8 cellular contexts compared by ENCODE assay signal in genomic region chr3:90091557-90091956, GRCh38.
A peak's percentile ranks its signal among the peaks of the same experiment; 100 is the strongest.
DNase-seq lines count a peak whose midpoint lies in the region; ATAC-seq and TF ChIP-seq lines count a peak whose summit lies in the region.

No MANE protein-coding gene starts in this region.

- no peaks in the 10 kb centered on the region for H3K36me3 Mint-ChIP-seq in brain

- peak overlapping the region in 1 of 5 experiments; percentile 10 for H3K4me3 Mint-ChIP-seq in brain

- ATAC-seq in lower lobe of right lung, result peak; percentile 60 to 64

- CTCF ChIA-PET in HEK293T (lab: Yijun Ruan, JAX), result interaction anchor here (0.6 to 1.8 kb wide), 10 partner anchors 16 to 1885 kb away, joined by 3 to 6 read pairs (median 3); no protein-coding TSS in a partner anchor

- H3K4me1 Mint-ChIP-seq in brain, result peaks cover 26% of the 10 kb centered on the region

- H3K27ac ChIP-seq in lower lobe of right lung, result no peak overlapping the region

- TF ChIP-seq CTCF in brain (conservative IDR thresholded peaks at IDR 0.05) (peak; percentile 71 to 87), lower lobe of right lung (IDR thresholded peaks at IDR 0.05) (peak; percentile 42)

- peaks cover 0 to 3% (median 0%) of the 10 kb centered on the region in 5 experiments for H3K9me3 Mint-ChIP-seq in brain

- no peaks in the 10 kb centered on the region for H3K36me3 ChIP-seq in lower lobe of right lung

- no peaks in the 10 kb centered on the region for H3K9me3 ChIP-seq in lower lobe of right lung

- no peaks in the 10 kb centered on the region for H3K27me3 Mint-ChIP-seq in brain

- H3K27me3 ChIP-seq in lower lobe of right lung (ENCODE audit: low read depth), result no peaks in the 10 kb centered on the region

- no peak overlapping the region for H3K4me3 ChIP-seq in lower lobe of right lung

- intact Hi-C loops in lower lobe of right lung (cut with DNase I), result no loop called here

- H3K4me1 ChIP-seq in lower lobe of right lung, result no peaks in the 10 kb centered on the region

- in situ Hi-C loops in Caki2 (cut with HindIII; ENCODE audit: low pct_unique_long_range_greater_than_20kb, low sequenced_read_pairs), result no loop called here

- H3K27ac Mint-ChIP-seq in brain, result peak overlapping the region in 3 of 5 experiments; percentile 13 to 57 (median 13)

- POLR2A ChIA-PET in HEK293T (lab: Yijun Ruan, JAX), result no interaction called here

- DNase-seq in Caki2 (ENCODE audit: low read depth) (peak; percentile 8), HEK293T (ENCODE audit: extremely low spot score) (peak; percentile 48), NCI-H2081 (lab: John Stamatoyannopoulos, UW) (peak; percentile 38 to 78), lower lobe of right lung (no peak), GM19238 (ENCODE audit: insufficient read length, low spot score) (no peak)
- no peak for DNase-seq in activated effector memory CD4-positive, alpha-beta T cell treated with Interleukin-2 at 50 U/mL for 16 hours
- DNase-seq in activated naive CD4-positive, alpha-beta T cell treated with Interleukin-2 at 50 U/mL for 16 hours, result no peak

TF ChIP-seq in HEK293T, 16 proteins besides CTCF, POLR2A, EP300 and RAD21:
- TF ChIP-seq L3MBTL2 (conservative IDR thresholded peaks at IDR 0.05), result no peak
- TF ChIP-seq LEF1 (IDR thresholded peaks at IDR 0.05; ENCODE audit: borderline replicate concordance), result no peak
- no peak for TF ChIP-seq ZNF384 (IDR thresholded peaks at IDR 0.05)
- TF ChIP-seq TARDBP (IDR thresholded peaks at IDR 0.05), result no peak
- TF ChIP-seq FOXA1 (IDR thresholded peaks at IDR 0.05), result no peak
- TF ChIP-seq SUZ12 (IDR thresholded peaks at IDR 0.05), result no peak
- no peak for TF ChIP-seq ELF4 (IDR thresholded peaks at IDR 0.05)

Comparison
In these comparisons a context has a peak if more than half of its experiments do, and no peak if none do; other contexts are left out.
1. DNase-seq: peak in Caki2 (single experiment), HEK293T (single experiment) and NCI-H2081 (2 of 2); none in lower lobe of right lung (single experiment), GM19238 (single experiment), activated effector memory CD4-positive, alpha-beta T cell treated with Interleukin-2 at 50 U/mL for 16 hours (single experiment) and activated naive CD4-positive, alpha-beta T cell treated with Interleukin-2 at 50 U/mL for 16 hours (single experiment).